ENCODE assay signal across 17 cellular contexts in the genomic region with DNA sequence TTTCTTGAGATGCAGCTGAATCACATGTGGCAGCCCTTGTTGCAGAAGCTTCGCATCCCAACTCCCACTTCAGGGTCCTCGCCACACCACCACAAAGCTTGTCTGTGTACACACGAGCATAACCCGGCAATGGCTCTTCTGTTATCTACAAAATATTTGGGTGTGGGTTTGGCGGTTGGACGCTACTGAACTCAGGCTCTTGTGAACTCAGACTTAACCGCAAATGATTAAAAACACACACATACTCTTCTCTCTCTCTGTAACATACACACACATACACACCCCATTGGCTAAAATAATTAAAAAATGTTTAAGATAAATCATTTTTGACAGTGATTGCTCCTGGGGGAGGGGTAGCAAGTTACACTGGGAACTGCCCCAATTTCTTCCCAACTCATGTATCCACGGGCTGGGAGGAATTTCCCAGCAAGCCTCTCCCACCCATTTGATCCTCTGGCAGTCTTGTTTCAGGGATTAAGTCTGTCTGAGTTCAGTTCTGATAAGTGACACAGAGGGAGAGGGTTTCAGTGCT.
DNase-seq lines count a peak whose midpoint lies in the region; ATAC-seq, FAIRE-seq and TF ChIP-seq lines count a peak whose summit lies in the region.
"Had no signal": no experiment of that assay in that cellular context is flagged by ENCODE, and none has a peak within 500 bp of the region (broad histone marks: within the 10 kb centered on the region; RNA-seq: fewer than 3 reads in every experiment).

No MANE protein-coding gene starts in this region.

- peak overlapping the region; percentile 25 for H3K4me3 ChIP-seq in SU-DHL-6 (ENCODE audit: insufficient read depth, low read length, poor library complexity, severe bottlenecking)
- H3K4me3 ChIP-seq in fibroblast of mammary gland (ENCODE audit: control insufficient read depth, low read depth, low read length): no peak overlapping the region
- peak overlapping the region in 1 of 4 donors; percentile 14 for H3K4me3 ChIP-seq in pancreas
- no peak overlapping the region for H3K4me3 ChIP-seq in H7 (ENCODE audit: insufficient read depth, low read depth, low read length)

- intact Hi-C loops in pancreas (cut with DNase I): no loop called here

- H3K4me1 ChIP-seq in pancreas: peaks cover 0 to 6% (median 5%) of the 10 kb centered on the region in 3 donors

- H3K36me3 ChIP-seq in SU-DHL-6 (ENCODE audit: low read length) (no peaks in the 10 kb centered on the region), pancreas (no peaks in the 10 kb centered on the region), H7 (replicated peaks; ENCODE audit: control insufficient read depth, insufficient read depth, low read length) (no peaks in the 10 kb centered on the region)

- no peak for TF ChIP-seq CTCF in SU-DHL-6 (IDR thresholded peaks at IDR 0.05; ENCODE audit: insufficient read depth, low read length, poor library complexity, severe bottlenecking)
- no peak for TF ChIP-seq CTCF in fibroblast of mammary gland (conservative IDR thresholded peaks at IDR 0.05; ENCODE audit: control insufficient read depth, insufficient read depth, low read depth, low read length)
- no peak for TF ChIP-seq CTCF in pancreas (IDR thresholded peaks at IDR 0.05)
- no peak for TF ChIP-seq CTCF in WTC11 (IDR thresholded peaks at IDR 0.05)

- POLR2A ChIA-PET in WTC11 (lab: Charles Lee): no interaction called here

- H3K36me3 Mint-ChIP-seq in WTC11: no peaks in the 10 kb centered on the region

- DNase-seq in NCI-H82 (lab: John Stamatoyannopoulos, UW) (peak; percentile 63), NCI-H82 treated with DMSO at 0.1 percent for 48 hours (lab: John Stamatoyannopoulos, UW; ENCODE audit: unreplicated experiment) (no peak), fibroblast of mammary gland (ENCODE audit: low read depth) (peak; percentile 61), pancreas (peak in 1 of 6 donors; percentile 30), WTC11 (ENCODE audit: low spot score) (no peak), H7 (no peak)
- DNase-seq: 8988T; activated CD4-positive, alpha-beta memory T cell treated with anti-CD3 and anti-CD28 coated beads, Interleukin-2, amount 10 ng/mL, durations not matched to agents 7 days and 5 days; activated gamma-delta T cell; GOT3; left colon; NCI-H524 treated with DMSO at 0.1 percent for 48 hours; stimulated activated CD8-positive, alpha-beta memory T cell treated with anti-CD3 and anti-CD28 coated beads, Interleukin-4, amount 100 ng/mL, for 48 hours had no signal

- no peaks in the 10 kb centered on the region for H3K4me1 Mint-ChIP-seq in WTC11
- H3K4me1 Mint-ChIP-seq: activated CD4-positive, alpha-beta memory T cell treated with anti-CD3 and anti-CD28 coated beads, Interleukin-2, amount 10 ng/mL, durations not matched to agents 7 days and 5 days had no signal

- ATAC-seq in pancreas (peak in 3 of 4 donors; percentile 24 to 55 (median 53)), HG03039 (IDR thresholded peaks at IDR 0.05; ENCODE audit: unreplicated experiment) (no peak), WTC11 (no peak)
- ATAC-seq: left colon, SK-N-SH treated with all-trans-retinoic acid at 6 μM for 48 hours had no signal

- H3K9me2 ChIP-seq in SU-DHL-6 (replicated peaks; ENCODE audit: insufficient read depth, low read length): no peaks in the 10 kb centered on the region

- H2AFZ ChIP-seq in SU-DHL-6 (ENCODE audit: low read depth, low read length, severe bottlenecking): no peak overlapping the region

- peaks cover 21% of the 10 kb centered on the region; the same call in 1 of the 2 replicates for H3K79me2 ChIP-seq in SU-DHL-6 (ENCODE audit: insufficient read depth, low read length)

- H3K27me3 ChIP-seq in SU-DHL-6 (ENCODE audit: low read length) (no peaks in the 10 kb centered on the region), pancreas (no peaks in the 10 kb centered on the region), H7 (ENCODE audit: control insufficient read depth, insufficient read depth, low read length) (no peaks in the 10 kb centered on the region)

- H3K9ac ChIP-seq in SU-DHL-6 (ENCODE audit: low read length): peak overlapping the region; percentile 53

- peaks cover 41% of the 10 kb centered on the region for H3F3A ChIP-seq in SU-DHL-6 (ENCODE audit: insufficient read depth)

- H3K27ac Mint-ChIP-seq in WTC11: no peak overlapping the region
- H3K27ac Mint-ChIP-seq: activated CD4-positive, alpha-beta memory T cell treated with anti-CD3 and anti-CD28 coated beads, Interleukin-2, amount 10 ng/mL, durations not matched to agents 7 days and 5 days; type B pancreatic cell had no signal

- H3K9me3 Mint-ChIP-seq in WTC11: no peaks in the 10 kb centered on the region; the same call in 1 of the 2 replicates
- H3K9me3 Mint-ChIP-seq: activated CD4-positive, alpha-beta memory T cell treated with anti-CD3 and anti-CD28 coated beads, Interleukin-2, amount 10 ng/mL, durations not matched to agents 7 days and 5 days had no signal

- peak overlapping the region; percentile 65 for H3K4me2 ChIP-seq in SU-DHL-6 (ENCODE audit: low read depth, low read length, poor library complexity, severe bottlenecking)

- H3K9me3 ChIP-seq in SU-DHL-6 (ENCODE audit: insufficient read depth, low read length) (no peaks in the 10 kb centered on the region), pancreas (no peaks in the 10 kb centered on the region)

- CTCF ChIA-PET in WTC11 (lab: Charles Lee): no interaction called here

- H3K27me3 Mint-ChIP-seq in WTC11 (ENCODE audit: low read depth): no peaks in the 10 kb centered on the region

- no peak overlapping the region for H3K4me3 Mint-ChIP-seq in WTC11
- H3K4me3 Mint-ChIP-seq: activated CD4-positive, alpha-beta memory T cell treated with anti-CD3 and anti-CD28 coated beads, Interleukin-2, amount 10 ng/mL, durations not matched to agents 7 days and 5 days; type B pancreatic cell had no signal

- H3K27ac ChIP-seq in SU-DHL-6 (ENCODE audit: low read depth, low read length): peak overlapping the region; percentile 96
- H3K27ac ChIP-seq in pancreas: peak overlapping the region in 2 of 4 donors; percentile 22 to 33

- WGBS in pancreas, 2 donors: 53 to 60% methylated on average over 8 of the region's 8 CpGs

- no peaks in the 10 kb centered on the region for H4K20me1 ChIP-seq in SU-DHL-6 (ENCODE audit: low read depth, low read length)

- no peak for FAIRE-seq in pancreas (lab: Jason Lieb, UNC)

TF ChIP-seq in WTC11, 78 proteins besides CTCF, POLR2A, EP300 and RAD21 (continues in another document):
- TF ChIP-seq ZNF396 (CRISPR knock-in tag; IDR thresholded peaks at IDR 0.05; ENCODE audit: borderline replicate concordance): no peak
- TF ChIP-seq, protein P1, sequence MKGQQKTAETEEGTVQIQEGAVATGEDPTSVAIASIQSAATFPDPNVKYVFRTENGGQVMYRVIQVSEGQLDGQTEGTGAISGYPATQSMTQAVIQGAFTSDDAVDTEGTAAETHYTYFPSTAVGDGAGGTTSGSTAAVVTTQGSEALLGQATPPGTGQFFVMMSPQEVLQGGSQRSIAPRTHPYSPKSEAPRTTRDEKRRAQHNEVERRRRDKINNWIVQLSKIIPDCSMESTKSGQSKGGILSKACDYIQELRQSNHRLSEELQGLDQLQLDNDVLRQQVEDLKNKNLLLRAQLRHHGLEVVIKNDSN (CRISPR knock-in tag; IDR thresholded peaks at IDR 0.05): no peak
- no peak for TF ChIP-seq ZNF138 (CRISPR knock-in tag; conservative IDR thresholded peaks at IDR 0.05)
- TF ChIP-seq ZBTB21 (CRISPR knock-in tag; IDR thresholded peaks at IDR 0.05; ENCODE audit: borderline replicate concordance): no peak
- TF ChIP-seq ETV6 (CRISPR knock-in tag; IDR thresholded peaks at IDR 0.05): no peak
- TF ChIP-seq, protein P2, sequence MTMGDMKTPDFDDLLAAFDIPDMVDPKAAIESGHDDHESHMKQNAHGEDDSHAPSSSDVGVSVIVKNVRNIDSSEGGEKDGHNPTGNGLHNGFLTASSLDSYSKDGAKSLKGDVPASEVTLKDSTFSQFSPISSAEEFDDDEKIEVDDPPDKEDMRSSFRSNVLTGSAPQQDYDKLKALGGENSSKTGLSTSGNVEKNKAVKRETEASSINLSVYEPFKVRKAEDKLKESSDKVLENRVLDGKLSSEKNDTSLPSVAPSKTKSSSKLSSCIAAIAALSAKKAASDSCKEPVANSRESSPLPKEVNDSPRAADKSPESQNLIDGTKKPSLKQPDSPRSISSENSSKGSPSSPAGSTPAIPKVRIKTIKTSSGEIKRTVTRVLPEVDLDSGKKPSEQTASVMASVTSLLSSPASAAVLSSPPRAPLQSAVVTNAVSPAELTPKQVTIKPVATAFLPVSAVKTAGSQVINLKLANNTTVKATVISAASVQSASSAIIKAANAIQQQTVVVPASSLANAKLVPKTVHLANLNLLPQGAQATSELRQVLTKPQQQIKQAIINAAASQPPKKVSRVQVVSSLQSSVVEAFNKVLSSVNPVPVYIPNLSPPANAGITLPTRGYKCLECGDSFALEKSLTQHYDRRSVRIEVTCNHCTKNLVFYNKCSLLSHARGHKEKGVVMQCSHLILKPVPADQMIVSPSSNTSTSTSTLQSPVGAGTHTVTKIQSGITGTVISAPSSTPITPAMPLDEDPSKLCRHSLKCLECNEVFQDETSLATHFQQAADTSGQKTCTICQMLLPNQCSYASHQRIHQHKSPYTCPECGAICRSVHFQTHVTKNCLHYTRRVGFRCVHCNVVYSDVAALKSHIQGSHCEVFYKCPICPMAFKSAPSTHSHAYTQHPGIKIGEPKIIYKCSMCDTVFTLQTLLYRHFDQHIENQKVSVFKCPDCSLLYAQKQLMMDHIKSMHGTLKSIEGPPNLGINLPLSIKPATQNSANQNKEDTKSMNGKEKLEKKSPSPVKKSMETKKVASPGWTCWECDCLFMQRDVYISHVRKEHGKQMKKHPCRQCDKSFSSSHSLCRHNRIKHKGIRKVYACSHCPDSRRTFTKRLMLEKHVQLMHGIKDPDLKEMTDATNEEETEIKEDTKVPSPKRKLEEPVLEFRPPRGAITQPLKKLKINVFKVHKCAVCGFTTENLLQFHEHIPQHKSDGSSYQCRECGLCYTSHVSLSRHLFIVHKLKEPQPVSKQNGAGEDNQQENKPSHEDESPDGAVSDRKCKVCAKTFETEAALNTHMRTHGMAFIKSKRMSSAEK (CRISPR knock-in tag; IDR thresholded peaks at IDR 0.05; ENCODE audit: borderline replicate concordance): no peak
- TF ChIP-seq JUN (CRISPR knock-in tag; IDR thresholded peaks at IDR 0.05): no peak
- no peak for TF ChIP-seq TP53 (CRISPR knock-in tag; IDR thresholded peaks at IDR 0.05)
- TF ChIP-seq SMAD4 (CRISPR knock-in tag; IDR thresholded peaks at IDR 0.05): no peak

Comparison
In these comparisons a context has a peak if more than half of its experiments do, and no peak if none do; other contexts are left out.
1. DNase-seq: peak in NCI-H82 (single experiment) and fibroblast of mammary gland (single experiment); none in NCI-H82 treated with DMSO at 0.1 percent for 48 hours (single experiment), WTC11 (single experiment) and H7 (single experiment).
2. ATAC-seq: peak in pancreas (3 of 4); none in HG03039 (single experiment) and WTC11 (single experiment).